8 cellular contexts compared by ENCODE assay signal in genomic region chr17:7561028-7561575, GRCh38. TPM values are rescaled to one million over a fixed set of nuclear protein-coding genes. Genes with fewer than 3 reads are reported as not detected.
DNase-seq lines count a peak whose midpoint lies in the region; ATAC-seq and TF ChIP-seq lines count a peak whose summit lies in the region.

No MANE protein-coding gene starts in this region.

- H3K27ac ChIP-seq in right atrium auricular region: peak overlapping the region; percentile 86 to 95
- H3K27ac ChIP-seq in uterus: peak overlapping the region; percentile 92 to 98

- H3K36me3 ChIP-seq in right atrium auricular region: peaks cover 31% of the 10 kb centered on the region
- H3K36me3 ChIP-seq in uterus: no peaks in the 10 kb centered on the region

- ATAC-seq in HG02588 (IDR thresholded peaks at IDR 0.05; ENCODE audit: unreplicated experiment): peak; percentile 33

- H3K4me3 ChIP-seq in right atrium auricular region (peak overlapping the region; percentile 76 to 82), uterus (peak overlapping the region; percentile 72 to 79)

- intact Hi-C loops in uterus (cut with DNase I; ENCODE audit: low total_unique reads): loop anchor here (2.0 kb wide), 1 partner anchor 48 kb away; no protein-coding TSS in a partner anchor

- H3K4me1 ChIP-seq in right atrium auricular region: peaks cover 0 to 67% of the 10 kb centered on the region in 2 donors
- peaks cover 32 to 48% of the 10 kb centered on the region in 2 donors for H3K4me1 ChIP-seq in uterus

- H3K9me3 ChIP-seq in right atrium auricular region: no peaks in the 10 kb centered on the region
- H3K9me3 ChIP-seq in uterus: no peaks in the 10 kb centered on the region

- DNase-seq in GF-D8 (lab: John Stamatoyannopoulos, UW) (peak; percentile 2), NCI-H1436 (lab: John Stamatoyannopoulos, UW) (peak; percentile 79), T-helper 2 cell (peak; percentile 56 to 79 (median 76)), amygdala (lab: John Stamatoyannopoulos, UW) (peak in 50 of 56 donors; percentile 49 to 91 (median 74)), right atrium auricular region (ENCODE audit: low spot score) (peak; percentile 94), putamen (ENCODE audit: low spot score) (peak; percentile 77), uterus (peak; percentile 93)

- TF ChIP-seq CTCF in right atrium auricular region (IDR thresholded peaks at IDR 0.05): peak; percentile 55 to 83
- peak; percentile 88 to 97 (median 92) for TF ChIP-seq CTCF in uterus (IDR thresholded peaks at IDR 0.05)

- H3K27me3 ChIP-seq in right atrium auricular region: no peaks in the 10 kb centered on the region
- no peaks in the 10 kb centered on the region for H3K27me3 ChIP-seq in uterus

- TF ChIP-seq POLR2A in uterus (IDR thresholded peaks at IDR 0.05): no peak

RNA-seq across cellular contexts. Expression of gene SENP3, which starts 0.6 kb away (rescaled TPM):
- total RNA-seq in right atrium auricular region (10 to 100 TPM; 45.9 to 56.1 TPM), uterus (100 to 1,000 TPM in 1 of 4 donors, 10 to 100 TPM in 3; 45.9 to 106 (median 59.5) TPM)

RNA-seq across cellular contexts. Expression of gene TNFSF13, which starts 2.6 kb away (rescaled TPM):
- total RNA-seq in right atrium auricular region (10 to 100 TPM; 11.0 to 16.9 TPM), uterus (10 to 100 TPM in 3 of 4 donors, 1 to 10 TPM in 1; 6.8 to 56.9 (median 25.8) TPM)

RNA-seq across cellular contexts. Expression of gene TNFSF12, which starts 12.2 kb away (rescaled TPM):
- total RNA-seq in right atrium auricular region (10 to 100 TPM; 39.6 to 50.2 TPM), uterus (10 to 100 TPM; 15.3 to 63.1 (median 33.7) TPM)

RNA-seq across cellular contexts. Expression of gene CD68, which starts 18.3 kb away (rescaled TPM):
- 10 to 100 TPM; 16.2 to 54.2 TPM for total RNA-seq in right atrium auricular region
- total RNA-seq in uterus: 10 to 100 TPM in 1 of 4 donors, 1 to 10 TPM in 3; 4.4 to 15.9 (median 7.5) TPM

RNA-seq across cellular contexts. Expression of gene MPDU1, which starts 22.6 kb away (rescaled TPM):
- total RNA-seq in right atrium auricular region (10 to 100 TPM; 55.4 to 81.1 TPM), uterus (10 to 100 TPM in 3 of 4 donors, 1 to 10 TPM in 1; 2.6 to 63.6 (median 35.0) TPM)

Comparison
In these comparisons a context has a peak if more than half of its experiments do, and no peak if none do; other contexts are left out.
1. Peak in every context shown above with its lines: DNase-seq, ATAC-seq, H3K4me3 ChIP-seq and H3K27ac ChIP-seq.
2. DNase-seq: peak in every context shown above with its lines; median percentile 94 in right atrium auricular region; 93 in uterus; 79 in NCI-H1436; 77 in putamen; 76 in T-helper 2 cell; 74 in amygdala; 2 in GF-D8.